Comparison of ENCODE assay signal across 18 cellular contexts in the genomic region with DNA sequence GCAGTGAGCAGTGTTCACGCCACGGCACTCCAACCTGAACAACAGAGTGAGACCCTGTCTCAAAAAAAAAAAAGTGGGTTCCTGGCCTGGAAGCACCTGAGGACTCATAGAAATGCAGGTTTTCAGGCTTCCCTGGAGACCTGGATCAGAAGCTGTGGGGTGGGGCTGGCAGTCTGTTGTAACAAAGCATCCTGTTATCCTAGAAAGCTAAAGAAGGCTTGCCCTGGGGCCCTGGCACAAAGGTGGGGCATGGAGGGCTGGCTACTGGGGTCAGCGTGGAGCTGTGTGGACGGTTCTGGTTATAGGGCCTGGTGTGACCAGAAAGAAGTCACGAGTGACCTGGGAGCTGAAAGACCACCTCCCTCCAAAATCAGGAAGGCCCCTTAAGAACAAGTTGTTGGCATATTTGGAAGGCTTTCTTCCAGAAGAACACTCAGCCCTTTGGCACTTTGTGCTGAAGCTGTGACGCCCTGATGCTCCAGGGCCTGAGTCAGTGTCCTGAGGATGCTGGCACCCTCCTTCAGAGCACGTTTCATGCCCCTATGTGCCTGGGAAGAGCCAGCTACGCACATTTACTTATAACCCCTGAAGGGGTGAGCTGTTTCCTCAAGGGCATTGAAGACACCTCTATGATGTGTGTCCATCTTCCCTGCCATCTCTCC. TPM values are rescaled to one million over a fixed set of nuclear protein-coding genes. Genes with fewer than 3 reads are reported as not detected.
DNase-seq lines count a peak whose midpoint lies in the region; ATAC-seq and TF ChIP-seq lines count a peak whose summit lies in the region.
"Had no signal": no experiment of that assay in that cellular context is flagged by ENCODE, and none has a peak within 500 bp of the region (broad histone marks: within the 10 kb centered on the region; RNA-seq: fewer than 3 reads in every experiment).

No MANE protein-coding gene starts in this region.

- H3K27me3 ChIP-seq in mesenchymal stem cell (ENCODE audit: control insufficient read depth in 1 of 2, insufficient read depth in 1 of 2, low read length in 2 of 2): peaks cover 0 to 3% of the 10 kb centered on the region in 2 experiments
- H3K27me3 ChIP-seq in stomach: no peaks in the 10 kb centered on the region
- H3K27me3 ChIP-seq in ascending aorta: no peaks in the 10 kb centered on the region
- no peaks in the 10 kb centered on the region for H3K27me3 ChIP-seq in dorsolateral prefrontal cortex

- intact Hi-C loops in stomach (cut with DNase I; ENCODE audit: low total_unique reads) (no loop called here), ascending aorta (cut with DNase I) (no loop called here), dorsolateral prefrontal cortex (cut with DNase I) (no loop called here)

- TF ChIP-seq EP300 in stomach (IDR thresholded peaks at IDR 0.05): no peak

- H3K4me3 ChIP-seq in cardiac fibroblast (replicated peaks in 1 of 2; ENCODE audit: low read depth in 2 of 2, low read length in 2 of 2) (no peak overlapping the region), mesenchymal stem cell (ENCODE audit: insufficient read depth in 1 of 2, low read depth in 1 of 2, low read length in 2 of 2) (peak overlapping the region in 1 of 2 experiments; percentile 36), stomach (no peak overlapping the region), ascending aorta (no peak overlapping the region), dorsolateral prefrontal cortex (no peak overlapping the region)

- TF ChIP-seq POLR2A in stomach (IDR thresholded peaks at IDR 0.05): no peak

- peak overlapping the region; percentile 88 to 93 for H2BK12ac ChIP-seq in mesenchymal stem cell (ENCODE audit: low read length in 2 of 2)

- H2AK5ac ChIP-seq in mesenchymal stem cell (ENCODE audit: low read length, severe bottlenecking): no peak overlapping the region

- peak overlapping the region; percentile 37 to 92 for H3K18ac ChIP-seq in mesenchymal stem cell (ENCODE audit: low read depth in 1 of 2, low read length in 2 of 2)

- H3K36me3 ChIP-seq in mesenchymal stem cell (ENCODE audit: control insufficient read depth in 1 of 2, insufficient read depth in 2 of 2, low read depth in 1 of 2, low read length in 2 of 2) (no peaks in the 10 kb centered on the region), stomach (peaks cover 0 to 10% (median 0%) of the 10 kb centered on the region in 4 donors), ascending aorta (no peaks in the 10 kb centered on the region)

- H3K4me1 ChIP-seq in mesenchymal stem cell (ENCODE audit: control insufficient read depth, insufficient read depth, low read depth, low read length) (peaks cover 17% of the 10 kb centered on the region), stomach (peaks cover 6 to 73% (median 45%) of the 10 kb centered on the region in 4 donors), ascending aorta (peaks cover 0 to 5% of the 10 kb centered on the region in 2 donors)

- no peak overlapping the region for H3K4me2 ChIP-seq in mesenchymal stem cell (ENCODE audit: low read length, poor library complexity, severe bottlenecking)

- peak overlapping the region; percentile 61 for H2BK15ac ChIP-seq in mesenchymal stem cell (ENCODE audit: low read depth, poor library complexity, severe bottlenecking)

- H2AFZ ChIP-seq in mesenchymal stem cell (ENCODE audit: low read depth, low read length): no peak overlapping the region

- TF ChIP-seq CTCF in cardiac fibroblast (IDR thresholded peaks at IDR 0.05; ENCODE audit: low read depth, low read length): no peak
- no peak for TF ChIP-seq CTCF in stomach (IDR thresholded peaks at IDR 0.05)
- TF ChIP-seq CTCF in ascending aorta (IDR thresholded peaks at IDR 0.05): no peak
- TF ChIP-seq CTCF in dorsolateral prefrontal cortex (IDR thresholded peaks at IDR 0.05 in 54 of 56, conservative IDR thresholded peaks at IDR 0.05 in 2 of 56; ENCODE audit: low read depth in 1 of 56, partially characterized antibody in 56 of 56): no peak

- H2BK120ac ChIP-seq in mesenchymal stem cell (ENCODE audit: low read depth, low read length): peak overlapping the region; percentile 54

- no peak overlapping the region for H3K14ac ChIP-seq in mesenchymal stem cell (ENCODE audit: low read length in 2 of 2)

- DNase-seq in GM03348 (ENCODE audit: low spot score) (peak; percentile 65), cardiac fibroblast (ENCODE audit: low read depth in 2 of 2) (peak; percentile 57 to 74), mesenchymal stem cell (no peak), stomach (no peak), ascending aorta (ENCODE audit: low spot score in 2 of 2) (no peak), dorsolateral prefrontal cortex (no peak), NCI-H1105 treated with DMSO at 0.1 percent for 48 hours (lab: John Stamatoyannopoulos, UW) (no peak)
- DNase-seq: activated CD8-positive, alpha-beta T cell treated with anti-CD3 and anti-CD28 coated beads, Interleukin-2, amount 10 ng/mL, durations not matched to agents 7 days and 5 days; activated gamma-delta T cell; erythroblast; GF-D8; immature natural killer cell; KG1; naive thymus-derived CD4-positive, alpha-beta T cell; NCI-H774; SIG-M5 had no signal

- H3K4ac ChIP-seq in mesenchymal stem cell (ENCODE audit: low read depth in 1 of 2, low read length in 2 of 2): peak overlapping the region; percentile 29 to 80

- no peak overlapping the region for H3K27ac ChIP-seq in mesenchymal stem cell (ENCODE audit: low read length, poor library complexity, severe bottlenecking)
- H3K27ac ChIP-seq in stomach: peak overlapping the region; percentile 73 to 96 (median 84)
- H3K27ac ChIP-seq in ascending aorta: peak overlapping the region in 1 of 2 donors; percentile 28
- peak overlapping the region in 2 of 59 donors; percentile 28 to 59 for H3K27ac ChIP-seq in dorsolateral prefrontal cortex
- H3K27ac ChIP-seq: C4-2B had no signal

- WGBS in mesenchymal stem cell: 89% methylated on average over 8 of the region's 8 CpGs
- WGBS in stomach, 5 donors: 81 to 87% (median 84%) methylated on average over 8 of the region's 8 CpGs

- H3K9ac ChIP-seq in mesenchymal stem cell (ENCODE audit: low read length): peak overlapping the region; percentile 67

- peak overlapping the region; percentile 86 for H4K8ac ChIP-seq in mesenchymal stem cell (ENCODE audit: low read length)

- ATAC-seq in GM21723 (IDR thresholded peaks at IDR 0.05; ENCODE audit: unreplicated experiment): no peak
- ATAC-seq: activated CD8-positive, alpha-beta T cell treated with anti-CD3 and anti-CD28 coated beads, Interleukin-2, amount 10 ng/mL, durations not matched to agents 7 days and 5 days; naive thymus-derived CD4-positive, alpha-beta T cell had no signal

- no peak overlapping the region for H2BK5ac ChIP-seq in mesenchymal stem cell (ENCODE audit: low read depth, low read length, poor library complexity, severe bottlenecking)

- H4K91ac ChIP-seq in mesenchymal stem cell (ENCODE audit: low read length): peak overlapping the region; percentile 93

- H3K9me3 ChIP-seq in mesenchymal stem cell (ENCODE audit: control insufficient read depth, low read length) (no peaks in the 10 kb centered on the region), stomach (no peaks in the 10 kb centered on the region), ascending aorta (no peaks in the 10 kb centered on the region)

- H3K23ac ChIP-seq in mesenchymal stem cell (ENCODE audit: low read length in 2 of 2): no peak overlapping the region

- no peaks in the 10 kb centered on the region for H3K79me1 ChIP-seq in mesenchymal stem cell (replicated peaks; ENCODE audit: low read length, poor library complexity, severe bottlenecking)

RNA-seq across cellular contexts. Expression of a gene that starts 6.2 kb away (rescaled TPM):
- polyA plus RNA-seq in mesenchymal stem cell (2013, experiment 1 of 2): 92.2 TPM
- 91.8 TPM for polyA plus RNA-seq in mesenchymal stem cell (2013, experiment 2 of 2)
- total RNA-seq in stomach (100 to 1,000 TPM in 3 of 5 donors, 10 to 100 TPM in 2; 92.0 to 242 (median 102) TPM), ascending aorta (204 TPM), dorsolateral prefrontal cortex (10 to 100 TPM in 80 of 120 experiments, 1 to 10 TPM in 40; 3.4 to 43.2 (median 11.6) TPM)
- polyA plus RNA-seq in stomach: 10 to 100 TPM; 18.3 to 46.0 (median 20.2) TPM
- total RNA-seq: activated CD8-positive, alpha-beta T cell treated with anti-CD3 and anti-CD28 coated beads, Interleukin-2, amount 10 ng/mL, durations not matched to agents 7 days and 5 days had no signal

Comparison
In these comparisons a context has a peak if more than half of its experiments do, and no peak if none do; other contexts are left out.
1. DNase-seq: peak in GM03348 (single experiment) and cardiac fibroblast (2 of 2); none in mesenchymal stem cell (single experiment), stomach (single experiment), ascending aorta (0 of 2), dorsolateral prefrontal cortex (0 of 10) and NCI-H1105 treated with DMSO at 0.1 percent for 48 hours (single experiment).